In genomic region chr18:2932247-2933181, GRCh38 we compare ENCODE assay signal across 1 cellular context.
TF ChIP-seq lines count a peak whose summit lies in the region.

No MANE protein-coding gene starts in this region.

TF ChIP-seq in WTC11, 78 proteins besides CTCF, POLR2A, EP300 and RAD21 (continued from another document):
- TF ChIP-seq USF1 (CRISPR knock-in tag; IDR thresholded peaks at IDR 0.05), result peak; percentile 84; the same call in 1 of the 2 replicates
- TF ChIP-seq USF2 (CRISPR knock-in tag; IDR thresholded peaks at IDR 0.05), result peak; percentile 77
- no peak for TF ChIP-seq ESRRA (CRISPR knock-in tag; IDR thresholded peaks at IDR 0.05; ENCODE audit: borderline replicate concordance)
